ENCODE assay signal across 26 cellular contexts in genomic region chr1:85847356-85847755, GRCh38.
"Had no signal": no experiment of that assay in that cellular context is flagged by ENCODE, and none has a peak within 500 bp of the region (broad histone marks: within the 10 kb centered on the region; RNA-seq: fewer than 3 reads in every experiment).

No MANE protein-coding gene starts in this region.

- H3K27ac ChIP-seq: VCaP had no signal

- ATAC-seq: activated naive CD4-positive, alpha-beta T cell treated with anti-CD3 and anti-CD28 coated beads, Interleukin-2, amount 50 U/mL, for 72 hours; activated naive CD8-positive, alpha-beta T cell treated with anti-CD3 and anti-CD28 coated beads, Interleukin-2, amount 50 U/mL, for 24 hours; activated T-cell treated with anti-CD3 and anti-CD28 coated beads, Interleukin-2, amount 50 U/mL, for 4 hours; Panc1; T-cell had no signal

- DNase-seq: activated CD4-positive, alpha-beta memory T cell treated with anti-CD3 and anti-CD28 coated beads for 36 hours; activated CD4-positive, alpha-beta T cell treated with anti-CD3 and anti-CD28 coated beads, Interleukin-2, amount 10 ng/mL, durations not matched to agents 7 days and 5 days; activated CD4-positive, CD25-positive, alpha-beta regulatory T cell; activated CD8-positive, alpha-beta memory T cell treated with anti-CD3 and anti-CD28 coated beads for 24 hours; activated effector memory CD4-positive, alpha-beta T cell treated with anti-CD3 and anti-CD28 coated beads, Interleukin-2, amount 50 U/mL, for 16 hours; activated naive CD4-positive, alpha-beta T cell treated with Interleukin-2 at 50 U/mL for 16 hours; activated naive CD8-positive, alpha-beta T cell treated with anti-CD3 and anti-CD28 coated beads, Interleukin-2, amount 50 U/mL, for 24 hours; activated T-cell treated with anti-CD3 and anti-CD28 coated beads, Interleukin-2, amount 50 U/mL, for 4 hours; amygdala; KG1; NCI-H1092; NCI-H1417; NCI-H1694; NCI-H2029; NCI-H2107; NCI-H510A treated with DMSO at 0.1 percent for 48 hours; NCI-H69; NK-92 treated with Interleukin-12 subunit alpha and Interleukin-12 subunit beta, amount 100 ng/mL, for 24 hours; OCI-M1; SHP77 treated with DMSO at 0.1 percent for 48 hours; T-cell; T-helper 2 cell; T1000 had no signal
